In genomic region chr20:50293244-50294139, GRCh38 we compare ENCODE assay signal across 12 cellular contexts.
DNase-seq lines count a peak whose midpoint lies in the region; ATAC-seq and TF ChIP-seq lines count a peak whose summit lies in the region.
"Had no signal": no experiment of that assay in that cellular context is flagged by ENCODE, and none has a peak within 500 bp of the region (broad histone marks: within the 10 kb centered on the region; RNA-seq: fewer than 3 reads in every experiment).

No MANE protein-coding gene starts in this region.

- no peaks in the 10 kb centered on the region for H3K4me1 Mint-ChIP-seq in progenitor cell of endocrine pancreas (ENCODE audit: low read depth)

- H3K36me3 ChIP-seq in heart right ventricle = no peaks in the 10 kb centered on the region
- H3K36me3 ChIP-seq in left ventricle myocardium inferior = no peaks in the 10 kb centered on the region
- H3K36me3 ChIP-seq: cardiac muscle cell had no signal

- intact Hi-C loops in heart right ventricle (cut with DNase I) = no loop called here
- intact Hi-C loops in Right ventricle myocardium inferior (cut with DNase I) = no loop called here
- intact Hi-C loops in left ventricle myocardium inferior (cut with micrococcal nuclease) = no loop called here
- intact Hi-C loops in sciatic nerve (cut with DNase I) = loop anchor here (10.0 kb wide), 1 partner anchor 161 kb away; no protein-coding TSS in a partner anchor

- peaks cover 3% of the 10 kb centered on the region for H3K27me3 Mint-ChIP-seq in progenitor cell of endocrine pancreas

- DNase-seq in heart right ventricle = no peak
- no peak for DNase-seq in Right ventricle myocardium inferior (ENCODE audit: missing footprints)
- DNase-seq in left ventricle myocardium inferior = peak; percentile 17
- DNase-seq in progenitor cell of endocrine pancreas (ENCODE audit: low spot score, unreplicated experiment) = no peak
- DNase-seq in RKO (ENCODE audit: low spot score) = no peak
- no peak for DNase-seq in SIG-M5 treated with dmso at 0.1 percent for 504 hours (lab: John Stamatoyannopoulos, UW; ENCODE audit: unreplicated experiment)
- DNase-seq in sciatic nerve (ENCODE audit: low spot score) = no peak
- DNase-seq in stimulated activated CD4-positive, alpha-beta T cell treated with anti-CD3 and anti-CD28 coated beads, Interleukin-15, amount 100 ng/mL, for 24 hours = no peak
- DNase-seq: NCI-H2029 treated with DMSO at 0.1 percent for 48 hours had no signal

- no peaks in the 10 kb centered on the region for H3K9me3 Mint-ChIP-seq in progenitor cell of endocrine pancreas (ENCODE audit: low read depth)
- H3K9me3 Mint-ChIP-seq: activated T-helper 17 cell treated with anti-CD3 and anti-CD28 coated beads, Interleukin-2, amount 50 U/mL, for 72 hours had no signal

- H3K4me3 ChIP-seq in heart right ventricle = no peak overlapping the region
- H3K4me3 ChIP-seq in left ventricle myocardium inferior = no peak overlapping the region
- H3K4me3 ChIP-seq: cardiac muscle cell had no signal

- no peaks in the 10 kb centered on the region for H3K9me3 ChIP-seq in heart right ventricle
- H3K9me3 ChIP-seq in left ventricle myocardium inferior (replicated peaks) = no peaks in the 10 kb centered on the region

- WGBS in heart right ventricle, 2 donors = 90 to 93% methylated on average over 22 of the region's 22 CpGs

- H3K27me3 ChIP-seq in heart right ventricle (no peaks in the 10 kb centered on the region), left ventricle myocardium inferior (ENCODE audit: low read depth) (no peaks in the 10 kb centered on the region)
- H3K27me3 ChIP-seq: cardiac muscle cell had no signal

- ATAC-seq in heart right ventricle (no peak), Right ventricle myocardium inferior (no peak), sciatic nerve (no peak)

- TF ChIP-seq CTCF in heart right ventricle (IDR thresholded peaks at IDR 0.05) (no peak), left ventricle myocardium inferior (IDR thresholded peaks at IDR 0.05; ENCODE audit: borderline replicate concordance) (no peak), progenitor cell of endocrine pancreas (IDR thresholded peaks at IDR 0.05; ENCODE audit: unreplicated experiment) (no peak)

- H3K4me1 ChIP-seq in heart right ventricle (peaks cover 5 to 49% (median 18%) of the 10 kb centered on the region in 9 donors), left ventricle myocardium inferior (peaks cover 35% of the 10 kb centered on the region)

- H3K27ac ChIP-seq in heart right ventricle = peak overlapping the region in 8 of 10 donors; percentile 29 to 84 (median 77)
- peak overlapping the region; percentile 81 for H3K27ac ChIP-seq in left ventricle myocardium inferior (replicated peaks)
- H3K27ac ChIP-seq: cardiac muscle cell, KMS-11 had no signal

- peak overlapping the region; percentile 39 for H3K27ac Mint-ChIP-seq in progenitor cell of endocrine pancreas
- H3K27ac Mint-ChIP-seq: activated T-helper 17 cell treated with anti-CD3 and anti-CD28 coated beads, Interleukin-2, amount 50 U/mL, for 72 hours had no signal

- H3K36me3 Mint-ChIP-seq in progenitor cell of endocrine pancreas (ENCODE audit: insufficient read depth) = no peaks in the 10 kb centered on the region

- no peak overlapping the region for H3K4me3 Mint-ChIP-seq in progenitor cell of endocrine pancreas (ENCODE audit: low read depth)
- H3K4me3 Mint-ChIP-seq: activated T-helper 17 cell treated with anti-CD3 and anti-CD28 coated beads, Interleukin-2, amount 50 U/mL, for 72 hours had no signal
